13 cellular contexts compared by ENCODE assay signal in the genomic region with DNA sequence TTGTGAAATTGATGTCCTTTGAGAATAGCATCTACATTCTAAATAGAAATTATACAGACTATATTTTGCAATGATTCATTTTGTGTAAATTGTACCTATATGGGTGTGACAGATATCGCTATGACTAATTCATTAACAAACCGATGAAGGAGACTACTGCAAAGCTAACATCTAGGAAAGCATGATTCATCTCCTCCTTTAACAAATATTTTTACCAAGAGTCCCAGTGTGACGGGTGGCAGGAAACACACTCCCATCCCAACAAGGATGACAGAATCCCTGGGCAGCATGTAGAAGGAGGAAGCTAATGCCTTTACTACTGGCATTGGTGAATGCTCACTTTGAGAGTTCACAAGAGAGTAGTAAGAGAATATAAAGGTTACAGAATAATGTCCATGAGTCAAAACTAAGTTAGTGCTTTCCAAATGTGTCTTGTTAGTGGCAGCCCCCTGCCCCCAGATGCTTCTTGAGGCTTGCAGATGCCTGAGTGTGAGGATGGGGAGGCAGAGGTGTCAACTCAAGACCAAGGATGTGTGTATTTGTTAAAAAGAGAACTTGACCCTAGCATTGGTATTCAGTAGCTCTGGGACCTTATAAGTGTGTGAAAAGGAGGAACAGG.
DNase-seq lines count a peak whose midpoint lies in the region; ATAC-seq and TF ChIP-seq lines count a peak whose summit lies in the region.
"Had no signal": no experiment of that assay in that cellular context is flagged by ENCODE, and none has a peak within 500 bp of the region (broad histone marks: within the 10 kb centered on the region; RNA-seq: fewer than 3 reads in every experiment).

No MANE protein-coding gene starts in this region.

- peak overlapping the region; percentile 61 for H3K27ac Mint-ChIP-seq in osteocyte (ENCODE audit: unreplicated experiment)

- peak overlapping the region; percentile 71 for H3K27ac ChIP-seq in PC-9
- H3K27ac ChIP-seq: heart right ventricle had no signal

- peaks cover 10% of the 10 kb centered on the region for H3F3A ChIP-seq in PC-9 (ENCODE audit: insufficient read depth, low read depth)

- TF ChIP-seq CTCF in PC-9 (conservative IDR thresholded peaks at IDR 0.05) (no peak), epithelial cell of esophagus (IDR thresholded peaks at IDR 0.05; ENCODE audit: insufficient read depth, low read depth, low read length, missing control alignments) (no peak), osteocyte (IDR thresholded peaks at IDR 0.05) (no peak), BE2C (IDR thresholded peaks at IDR 0.05; ENCODE audit: low read depth, low read length) (no peak)

- DNase-seq in ELR (ENCODE audit: low read depth) (peak; percentile 92), PC-9 (peak; percentile 56 to 93), epithelial cell of esophagus (ENCODE audit: low read depth) (peak; percentile 95), osteocyte (ENCODE audit: extremely low spot score, unreplicated experiment) (no peak), mucosa of gallbladder (ENCODE audit: low spot score) (no peak), BE2C (no peak), NCI-H1092 (lab: John Stamatoyannopoulos, UW) (no peak)
- DNase-seq: DND-41; heart right ventricle; midbrain; NCI-H526 treated with DMSO at 0.1 percent for 48 hours; stimulated activated CD8-positive, alpha-beta memory T cell treated with anti-CD3 and anti-CD28 coated beads, Interleukin-4, amount 100 ng/mL, for 48 hours had no signal

- H4K20me1 ChIP-seq in PC-9 (ENCODE audit: insufficient read depth): no peaks in the 10 kb centered on the region

- intact Hi-C loops in PC-9 (cut with micrococcal nuclease; ENCODE audit: unreplicated experiment): loop anchor here (2.0 to 10.0 kb wide), 3 partner anchors 55 to 271 kb away; no protein-coding TSS in a partner anchor

- H2AFZ ChIP-seq in PC-9: no peak overlapping the region

- no peaks in the 10 kb centered on the region; the same call in 1 of the 2 replicates for H3K79me2 ChIP-seq in PC-9 (ENCODE audit: low read depth)

- H3K36me3 Mint-ChIP-seq in osteocyte (ENCODE audit: unreplicated experiment): peaks cover 2% of the 10 kb centered on the region

- H3K27me3 Mint-ChIP-seq in osteocyte (ENCODE audit: unreplicated experiment): no peaks in the 10 kb centered on the region

- no peak for ATAC-seq in HG02938 (IDR thresholded peaks at IDR 0.05; ENCODE audit: unreplicated experiment)
- ATAC-seq: heart right ventricle had no signal

- CTCF ChIA-PET in PC-9 (lab: Charles Lee): interaction anchor here (0.6 to 1.2 kb wide), 3 partner anchors 9 to 687 kb away, joined by 3 to 5 read pairs (median 3); no protein-coding TSS in a partner anchor

- H3K36me3 ChIP-seq in PC-9 (ENCODE audit: low read depth): no peaks in the 10 kb centered on the region
- H3K36me3 ChIP-seq in BE2C: no peaks in the 10 kb centered on the region
- H3K36me3 ChIP-seq: heart right ventricle had no signal

- H3K9me3 Mint-ChIP-seq in osteocyte (ENCODE audit: unreplicated experiment): peaks cover 8% of the 10 kb centered on the region

- H3K9me3 ChIP-seq in PC-9 (ENCODE audit: insufficient read depth, low read depth): no peaks in the 10 kb centered on the region
- no peaks in the 10 kb centered on the region for H3K9me3 ChIP-seq in BE2C
- H3K9me3 ChIP-seq: heart right ventricle had no signal

- peak overlapping the region; percentile 50; the same call in 1 of the 2 replicates for H3K4me2 ChIP-seq in PC-9

- TSS peak; percentile 85 for BruUV-seq in PC-9 (replicated peaks; lab: Mats Ljungman, UMichigan)

- H3K4me3 ChIP-seq in PC-9 (no peak overlapping the region), epithelial cell of esophagus (ENCODE audit: low read length) (no peak overlapping the region), BE2C (ENCODE audit: low read depth, low read length) (no peak overlapping the region)
- H3K4me3 ChIP-seq: heart right ventricle had no signal

- no peaks in the 10 kb centered on the region for H3K9me2 ChIP-seq in PC-9 (ENCODE audit: insufficient read depth)

- POLR2A ChIA-PET in PC-9 (lab: Charles Lee; ENCODE audit: unreplicated experiment): interaction anchor here (0.6 kb wide), 1 partner anchor 187 kb away, joined by 7 read pairs; no protein-coding TSS in a partner anchor

- H3K4me3 Mint-ChIP-seq in osteocyte (ENCODE audit: unreplicated experiment): no peak overlapping the region

- H3K4me1 ChIP-seq in PC-9 (replicated peaks; ENCODE audit: insufficient read depth) (peaks cover 23% of the 10 kb centered on the region), BE2C (no peaks in the 10 kb centered on the region)
- H3K4me1 ChIP-seq: heart right ventricle had no signal

- peaks cover 15% of the 10 kb centered on the region for H3K4me1 Mint-ChIP-seq in osteocyte (ENCODE audit: unreplicated experiment)

- H3K27me3 ChIP-seq in PC-9 (ENCODE audit: insufficient read depth, low read depth): no peaks in the 10 kb centered on the region
- H3K27me3 ChIP-seq in BE2C: no peaks in the 10 kb centered on the region
- H3K27me3 ChIP-seq: heart right ventricle had no signal

Comparison
In these comparisons a context has a peak if more than half of its experiments do, and no peak if none do; other contexts are left out.
1. DNase-seq: peak in ELR (single experiment), PC-9 (2 of 2) and epithelial cell of esophagus (single experiment); none in osteocyte (single experiment), mucosa of gallbladder (single experiment), BE2C (single experiment) and NCI-H1092 (single experiment).